9 cellular contexts compared by ENCODE assay signal in the genomic region with DNA sequence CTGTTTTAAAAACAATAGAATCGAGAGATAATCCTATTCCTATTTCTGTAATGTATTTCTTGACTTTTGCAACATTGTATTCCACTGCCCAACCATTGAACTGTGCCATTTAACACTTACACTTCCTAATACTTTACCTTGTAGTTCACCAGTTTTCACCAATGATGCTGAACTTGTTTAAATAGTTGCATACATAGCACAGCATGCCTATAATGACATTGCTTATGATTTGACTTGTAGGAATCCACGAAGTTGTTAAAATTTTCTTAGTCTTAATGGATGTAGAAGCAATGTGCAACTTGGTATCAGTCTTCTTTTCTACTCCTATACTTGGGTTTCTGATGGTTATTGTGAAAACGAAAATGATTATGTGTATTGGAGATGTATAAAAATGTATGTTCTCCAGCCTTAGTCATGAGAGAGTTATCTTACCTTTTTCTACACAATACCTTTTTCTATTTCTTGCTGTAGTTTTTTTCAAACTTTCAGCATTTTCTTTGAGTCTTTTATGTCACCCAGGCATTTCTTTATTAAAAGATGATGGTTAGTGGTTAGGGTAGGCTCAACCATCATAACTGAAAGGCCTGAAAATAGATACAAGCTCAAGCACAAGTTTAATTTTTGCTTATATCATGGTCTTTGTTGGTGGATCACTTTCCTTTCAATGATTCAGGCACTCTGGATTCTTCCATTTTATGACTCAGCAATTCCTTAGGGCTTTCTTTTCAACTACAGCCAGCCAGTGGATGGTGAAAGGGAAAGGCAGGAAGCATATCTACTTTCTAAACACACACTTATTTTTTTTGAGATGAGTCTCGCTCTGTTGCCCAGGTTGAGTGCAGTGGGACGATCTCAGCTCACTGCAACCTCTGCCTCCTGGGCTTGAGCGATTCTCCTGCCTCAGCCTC. TPM values are rescaled to one million over a fixed set of nuclear protein-coding genes. Genes with fewer than 3 reads are reported as not detected.
DNase-seq lines count a peak whose midpoint lies in the region; ATAC-seq and TF ChIP-seq lines count a peak whose summit lies in the region.
"Had no signal": no experiment of that assay in that cellular context is flagged by ENCODE, and none has a peak within 500 bp of the region (broad histone marks: within the 10 kb centered on the region; RNA-seq: fewer than 3 reads in every experiment).

No MANE protein-coding gene starts in this region.

- H3K27me3 ChIP-seq in BLaER1 treated with 17β-estradiol and CSF1 and Interleukin-3, amounts not matched to agents 10 nM and 100 nM: no peaks in the 10 kb centered on the region
- no peaks in the 10 kb centered on the region for H3K27me3 ChIP-seq in KMS-11 (ENCODE audit: insufficient read depth, low read depth)
- no peaks in the 10 kb centered on the region for H3K27me3 ChIP-seq in adrenal gland

- peak overlapping the region; percentile 25 to 57 (median 47); a peak in 19 of 22 replicates for H3K4me2 ChIP-seq in BLaER1 treated with 17β-estradiol and CSF1 and Interleukin-3, amounts not matched to agents 10 nM and 100 nM
- peak overlapping the region; percentile 76 for H3K4me2 ChIP-seq in KMS-11

- peak overlapping the region in 7 of 11 experiments; percentile 10 to 57 (median 39); a peak in 10 of 22 replicates for H3K27ac ChIP-seq in BLaER1 treated with 17β-estradiol and CSF1 and Interleukin-3, amounts not matched to agents 10 nM and 100 nM
- H3K27ac ChIP-seq in KMS-11 (peak overlapping the region; percentile 68), adrenal gland (no peak overlapping the region)

- DNase-seq in fibroblast of pulmonary artery (ENCODE audit: low read depth) (peak; percentile 87), adrenal gland (no peak), NCI-H1105 treated with DMSO at 0.1 percent for 48 hours (lab: John Stamatoyannopoulos, UW) (no peak)
- DNase-seq in activated naive CD4-positive, alpha-beta T cell (lab: John Stamatoyannopoulos, UW): no peak
- no peak for DNase-seq in activated T-helper 2 cell treated with anti-CD3 and anti-CD28 coated beads, Interferon-gamma antibody, Interleukin-2, Interleukin-4, amounts not matched to agents 10 μg/mL and 5 μg/mL and 100 μg/mL, durations not matched to agents 14 hours and 24 hours and 36 hours (ENCODE audit: low spot score)
- DNase-seq: NCI-H187 had no signal

- peak overlapping the region; percentile 21; the same call in 1 of the 2 replicates for H2AFZ ChIP-seq in KMS-11 (ENCODE audit: low read depth)

- H3K36me3 ChIP-seq in BLaER1 treated with 17β-estradiol and CSF1 and Interleukin-3, amounts not matched to agents 10 nM and 100 nM: peaks cover 0 to 19% (median 6%) of the 10 kb centered on the region in 11 experiments; a peak in 7 of 22 replicates
- H3K36me3 ChIP-seq in KMS-11 (ENCODE audit: insufficient read depth) (no peaks in the 10 kb centered on the region), adrenal gland (replicated peaks in 1 of 2) (no peaks in the 10 kb centered on the region)

- no peak overlapping the region for H3K4me3 ChIP-seq in BLaER1 treated with 17β-estradiol and CSF1 and Interleukin-3, amounts not matched to agents 10 nM and 100 nM
- peak overlapping the region; percentile 33 for H3K4me3 ChIP-seq in KMS-11 (IDR thresholded peaks at IDR 0.05; ENCODE audit: insufficient read depth, low read depth, low read length)
- no peak overlapping the region for H3K4me3 ChIP-seq in fibroblast of pulmonary artery (replicated peaks; ENCODE audit: low read depth, low read length)
- no peak overlapping the region for H3K4me3 ChIP-seq in adrenal gland

- peaks cover 42% of the 10 kb centered on the region for H3K36me3 Mint-ChIP-seq in activated T-helper 2 cell treated with anti-CD3 and anti-CD28 coated beads, Interferon-gamma antibody, Interleukin-2, Interleukin-4, amounts not matched to agents 10 μg/mL and 5 μg/mL and 100 μg/mL, durations not matched to agents 14 hours and 24 hours and 36 hours (ENCODE audit: low read depth)

- peak; percentile 80 for ATAC-seq in GM21529 (IDR thresholded peaks at IDR 0.05; ENCODE audit: unreplicated experiment)

- peaks cover 8% of the 10 kb centered on the region for H3K9me3 Mint-ChIP-seq in activated T-helper 2 cell treated with anti-CD3 and anti-CD28 coated beads, Interferon-gamma antibody, Interleukin-2, Interleukin-4, amounts not matched to agents 10 μg/mL and 5 μg/mL and 100 μg/mL, durations not matched to agents 14 hours and 24 hours and 36 hours

- H3K79me2 ChIP-seq in KMS-11 (ENCODE audit: insufficient read depth, low read depth): 0 out of 2 replicates have a peak, but pooled peaks cover under 1% of the 10 kb centered on the region

- H3K4me1 ChIP-seq in BLaER1 treated with 17β-estradiol and CSF1 and Interleukin-3, amounts not matched to agents 10 nM and 100 nM: peaks cover 11 to 20% (median 16%) of the 10 kb centered on the region in 10 experiments; a peak in 19 of 20 replicates
- H3K4me1 ChIP-seq in KMS-11 (ENCODE audit: low read depth, poor library complexity, severe bottlenecking) (peaks cover 45% of the 10 kb centered on the region), adrenal gland (replicated peaks in 1 of 2) (no peaks in the 10 kb centered on the region)

- TF ChIP-seq CTCF in KMS-11 (conservative IDR thresholded peaks at IDR 0.05; ENCODE audit: low read depth, low read length): no peak
- no peak for TF ChIP-seq CTCF in fibroblast of pulmonary artery (IDR thresholded peaks at IDR 0.05; ENCODE audit: low read length, missing control alignments)
- TF ChIP-seq CTCF in adrenal gland (IDR thresholded peaks at IDR 0.05): no peak

- H3K9ac ChIP-seq in BLaER1 treated with 17β-estradiol and CSF1 and Interleukin-3, amounts not matched to agents 10 nM and 100 nM: no peak overlapping the region
- H3K9ac ChIP-seq in KMS-11: peak overlapping the region; percentile 16; the same call in 1 of the 2 replicates

- intact Hi-C loops in activated T-helper 2 cell treated with anti-CD3 and anti-CD28 coated beads, Interferon-gamma antibody, Interleukin-2, Interleukin-4, amounts not matched to agents 10 μg/mL and 5 μg/mL and 100 μg/mL, durations not matched to agents 14 hours and 24 hours and 36 hours (cut with micrococcal nuclease): no loop called here
- intact Hi-C loops in adrenal gland (cut with DNase I): no loop called here

- H3K4me1 Mint-ChIP-seq in activated T-helper 2 cell treated with anti-CD3 and anti-CD28 coated beads, Interferon-gamma antibody, Interleukin-2, Interleukin-4, amounts not matched to agents 10 μg/mL and 5 μg/mL and 100 μg/mL, durations not matched to agents 14 hours and 24 hours and 36 hours (ENCODE audit: low read depth): peaks cover 12% of the 10 kb centered on the region

- peaks cover 0 to 5% (median 0%) of the 10 kb centered on the region in 11 experiments; a peak in 3 of 22 replicates for H4K20me1 ChIP-seq in BLaER1 treated with 17β-estradiol and CSF1 and Interleukin-3, amounts not matched to agents 10 nM and 100 nM
- H4K20me1 ChIP-seq in KMS-11 (ENCODE audit: insufficient read depth): no peaks in the 10 kb centered on the region

- no peak overlapping the region for H3K27ac Mint-ChIP-seq in activated T-helper 2 cell treated with anti-CD3 and anti-CD28 coated beads, Interferon-gamma antibody, Interleukin-2, Interleukin-4, amounts not matched to agents 10 μg/mL and 5 μg/mL and 100 μg/mL, durations not matched to agents 14 hours and 24 hours and 36 hours

- TF ChIP-seq POLR2A in adrenal gland (IDR thresholded peaks at IDR 0.05): no peak

- 93 to 96% (median 95%) methylated on average over 6 of the region's 6 CpGs for WGBS in adrenal gland, 4 donors

- H3K9me3 ChIP-seq in BLaER1 treated with 17β-estradiol and CSF1 and Interleukin-3, amounts not matched to agents 10 nM and 100 nM (replicated peaks in 1 of 11): peaks cover 0 to 37% (median 16%) of the 10 kb centered on the region in 11 experiments; a peak in 16 of 22 replicates
- no peaks in the 10 kb centered on the region for H3K9me3 ChIP-seq in adrenal gland (replicated peaks in 1 of 3)

- no peaks in the 10 kb centered on the region for H3K27me3 Mint-ChIP-seq in activated T-helper 2 cell treated with anti-CD3 and anti-CD28 coated beads, Interferon-gamma antibody, Interleukin-2, Interleukin-4, amounts not matched to agents 10 μg/mL and 5 μg/mL and 100 μg/mL, durations not matched to agents 14 hours and 24 hours and 36 hours (ENCODE audit: low read depth)

- H3K4me3 Mint-ChIP-seq in activated T-helper 2 cell treated with anti-CD3 and anti-CD28 coated beads, Interferon-gamma antibody, Interleukin-2, Interleukin-4, amounts not matched to agents 10 μg/mL and 5 μg/mL and 100 μg/mL, durations not matched to agents 14 hours and 24 hours and 36 hours (ENCODE audit: low read depth): no peak overlapping the region

RNA-seq across cellular contexts. Expression of a gene that starts 9.4 kb away (rescaled TPM):
- 23.6 and 23.7 TPM in 2 replicates for total RNA-seq in activated T-helper 2 cell treated with anti-CD3 and anti-CD28 coated beads, Interferon-gamma antibody, Interleukin-2, Interleukin-4, amounts not matched to agents 10 μg/mL and 5 μg/mL and 100 μg/mL, durations not matched to agents 14 hours and 24 hours and 36 hours
- 10 to 100 TPM; 10.7 to 33.8 (median 16.2) TPM for total RNA-seq in adrenal gland
- polyA plus RNA-seq in adrenal gland: 10 to 100 TPM in 1 of 3 donors, 1 to 10 TPM in 2; 4.5 to 14.0 (median 5.0) TPM

Comparison
In these comparisons a context has a peak if more than half of its experiments do, and no peak if none do; other contexts are left out.
1. H3K27ac ChIP-seq: peak in BLaER1 treated with 17β-estradiol and CSF1 and Interleukin-3, amounts not matched to agents 10 nM and 100 nM (7 of 11) and KMS-11 (single experiment); none in adrenal gland (0 of 5).